In the genomic region with DNA sequence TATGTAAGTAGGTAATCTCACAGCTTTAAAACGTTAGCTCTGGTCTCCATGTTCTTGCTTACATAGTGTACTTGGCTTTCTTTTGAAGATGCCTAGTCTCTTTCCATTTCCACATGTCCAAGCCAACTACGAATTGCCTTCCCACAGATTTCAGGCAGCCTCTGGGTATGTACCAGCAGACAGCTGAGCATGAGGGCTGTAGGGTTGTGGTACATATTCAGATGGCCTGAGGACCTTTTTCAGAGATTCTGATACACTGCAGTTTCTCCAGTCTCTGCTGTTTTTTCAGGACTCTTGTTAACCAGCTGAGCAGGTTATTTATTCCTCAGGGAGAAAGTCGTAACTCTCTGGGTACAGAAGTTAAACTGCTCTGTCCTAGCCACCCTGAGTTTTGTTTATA, we compare ENCODE assay signal across 18 cellular contexts. TPM values are rescaled to one million over a fixed set of nuclear protein-coding genes. Genes with fewer than 3 reads are reported as not detected.
"Had no signal": no experiment of that assay in that cellular context is flagged by ENCODE, and none has a peak within 500 bp of the region (broad histone marks: within the 10 kb centered on the region; RNA-seq: fewer than 3 reads in every experiment).

No MANE protein-coding gene starts in this region.

- H3K27me3 ChIP-seq: ovary, suprapubic skin had no signal

- H3K4me3 ChIP-seq: ovary, smooth muscle cell, suprapubic skin had no signal

- H3K27ac Mint-ChIP-seq: activated B cell treated with CpG ODN at 0.5 μM for 24 hours; activated naive CD4-positive, alpha-beta T cell treated with anti-CD3 and anti-CD28 coated beads, Interleukin-2, amount 10 ng/mL, durations not matched to agents 7 days and 5 days; activated T-helper 2 cell treated with anti-CD3 and anti-CD28 coated beads, Interferon-gamma antibody, Interleukin-2, Interleukin-4, amounts not matched to agents 10 μg/mL and 5 μg/mL and 100 μg/mL, durations not matched to agents 14 hours and 24 hours and 36 hours; dendritic cell treated with granulocyte-macrophage colony-stimulating factor and Interleukin-4, amounts not matched to agents 40 ng/mL and 50 ng/mL, for 4 days; immature natural killer cell; stimulated activated memory B cell treated with anti-CD40 and anti-IgM and Interleukin-4, amounts not matched to agents 10 μg/mL and 1 μg/mL and 100 μg/mL, for 72 hours; T-helper 1 cell treated with Interleukin-12 subunit alpha and Interleukin-12 subunit beta and Interleukin-4 antibody, amounts not matched to agents 30 μg/mL and 1 μg/mL, for 36 hours had no signal

- DNase-seq: activated B cell treated with CpG ODN at 0.5 μM for 24 hours; activated CD4-positive, alpha-beta T cell treated with anti-CD3 and anti-CD28 coated beads, Interleukin-2, amount 50 U/mL, for 1 hour; activated naive CD4-positive, alpha-beta T cell treated with anti-CD3 and anti-CD28 coated beads, Interleukin-2, amount 10 ng/mL, durations not matched to agents 7 days and 5 days; activated T-cell treated with anti-CD3 and anti-CD28 coated beads for 4 hours; effector memory CD8-positive, alpha-beta T cell; erythroblast; immature natural killer cell; retina had no signal

- H3K4me3 Mint-ChIP-seq: activated B cell treated with CpG ODN at 0.5 μM for 24 hours; activated naive CD4-positive, alpha-beta T cell treated with anti-CD3 and anti-CD28 coated beads, Interleukin-2, amount 10 ng/mL, durations not matched to agents 7 days and 5 days; dendritic cell treated with granulocyte-macrophage colony-stimulating factor and Interleukin-4, amounts not matched to agents 40 ng/mL and 50 ng/mL, for 4 days; effector memory CD8-positive, alpha-beta T cell; immature natural killer cell; stimulated activated memory B cell treated with anti-CD40 and anti-IgM and Interleukin-4, amounts not matched to agents 10 μg/mL and 1 μg/mL and 100 μg/mL, for 72 hours; T-helper 1 cell treated with Interleukin-12 subunit alpha and Interleukin-12 subunit beta and Interleukin-4 antibody, amounts not matched to agents 30 μg/mL and 1 μg/mL, for 36 hours had no signal

- H3K27me3 Mint-ChIP-seq: activated B cell treated with CpG ODN at 0.5 μM for 24 hours; activated naive CD4-positive, alpha-beta T cell treated with anti-CD3 and anti-CD28 coated beads, Interleukin-2, amount 10 ng/mL, durations not matched to agents 7 days and 5 days; dendritic cell treated with granulocyte-macrophage colony-stimulating factor and Interleukin-4, amounts not matched to agents 40 ng/mL and 50 ng/mL, for 4 days; effector memory CD8-positive, alpha-beta T cell; stimulated activated memory B cell treated with anti-CD40 and anti-IgM and Interleukin-4, amounts not matched to agents 10 μg/mL and 1 μg/mL and 100 μg/mL, for 72 hours had no signal

- H3K27ac ChIP-seq: ovary, suprapubic skin had no signal

- H3K9me3 Mint-ChIP-seq: activated B cell treated with CpG ODN at 0.5 μM for 24 hours; activated naive CD4-positive, alpha-beta T cell treated with anti-CD3 and anti-CD28 coated beads, Interleukin-2, amount 10 ng/mL, durations not matched to agents 7 days and 5 days; activated T-helper 2 cell treated with anti-CD3 and anti-CD28 coated beads, Interferon-gamma antibody, Interleukin-2, Interleukin-4, amounts not matched to agents 10 μg/mL and 5 μg/mL and 100 μg/mL, durations not matched to agents 14 hours and 24 hours and 36 hours; dendritic cell treated with granulocyte-macrophage colony-stimulating factor and Interleukin-4, amounts not matched to agents 40 ng/mL and 50 ng/mL, for 4 days; effector memory CD8-positive, alpha-beta T cell; immature natural killer cell; stimulated activated memory B cell treated with anti-CD40 and anti-IgM and Interleukin-4, amounts not matched to agents 10 μg/mL and 1 μg/mL and 100 μg/mL, for 72 hours; T-helper 1 cell treated with Interleukin-12 subunit alpha and Interleukin-12 subunit beta and Interleukin-4 antibody, amounts not matched to agents 30 μg/mL and 1 μg/mL, for 36 hours had no signal

- H3K9me3 ChIP-seq: ovary, suprapubic skin had no signal

- H3K36me3 ChIP-seq: ovary, suprapubic skin had no signal

- ATAC-seq: effector memory CD8-positive, alpha-beta T cell; SK-N-SH treated with all-trans-retinoic acid at 6 μM for 48 hours; stimulated activated memory B cell treated with anti-CD40 and anti-IgM and Interleukin-4, amounts not matched to agents 10 μg/mL and 1 μg/mL and 100 μg/mL, for 72 hours had no signal

RNA-seq across cellular contexts. Expression of gene KCNJ13, which starts 3.1 kb away (rescaled TPM):
- total RNA-seq: activated B cell treated with CpG ODN at 0.5 μM for 24 hours; activated CD8-positive, alpha-beta memory T cell treated with anti-CD3 and anti-CD28 coated beads for 36 hours; activated T-helper 2 cell treated with anti-CD3 and anti-CD28 coated beads, Interferon-gamma antibody, Interleukin-2, Interleukin-4, amounts not matched to agents 10 μg/mL and 5 μg/mL and 100 μg/mL, durations not matched to agents 14 hours and 24 hours and 36 hours; smooth muscle cell had no signal
- polyA plus RNA-seq: neural cell, ovary, smooth muscle cell had no signal
